In the genomic region with DNA sequence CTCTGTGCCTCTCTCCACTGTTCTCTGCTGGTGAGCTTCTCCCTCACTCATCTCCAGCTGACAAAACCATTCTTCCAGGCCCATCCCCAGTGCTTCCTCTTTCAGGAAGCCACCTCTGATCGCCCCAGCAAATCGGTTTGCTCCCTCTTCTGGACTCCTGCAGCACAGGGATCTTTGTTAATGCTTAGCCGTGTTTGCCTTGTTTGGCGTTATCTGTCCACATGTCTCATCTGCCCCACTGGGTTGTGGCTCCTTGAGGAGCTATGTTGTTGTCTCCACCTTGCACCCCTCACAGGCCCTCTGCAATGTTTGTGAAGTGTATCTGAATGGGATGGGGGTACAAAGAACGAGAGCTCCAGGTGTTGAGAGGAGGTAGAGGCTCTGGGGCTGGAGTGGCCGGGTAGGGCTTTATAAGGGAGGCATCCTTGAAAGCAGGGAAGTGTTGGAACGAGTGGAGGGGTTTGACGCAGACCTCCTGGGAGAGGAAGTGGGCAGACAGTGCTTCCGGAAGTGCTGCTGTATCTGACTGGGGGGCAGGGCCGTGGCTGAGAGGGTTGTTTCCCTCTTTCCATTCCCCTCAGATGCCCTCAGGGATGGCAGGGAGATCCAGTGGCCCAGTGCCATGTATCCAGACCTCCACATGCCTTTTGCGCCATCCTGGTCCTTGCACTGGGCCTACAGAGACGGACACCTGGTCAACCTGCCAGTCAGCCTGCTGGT, we compare ENCODE assay signal across 8 cellular contexts. TPM values are rescaled to one million over a fixed set of nuclear protein-coding genes. Genes with fewer than 3 reads are reported as not detected.
DNase-seq lines count a peak whose midpoint lies in the region; ATAC-seq and TF ChIP-seq lines count a peak whose summit lies in the region.

No MANE protein-coding gene starts in this region.

- no peaks in the 10 kb centered on the region for H3K9me3 ChIP-seq in neutrophil

- TF ChIP-seq CTCF in neutrophil (IDR thresholded peaks at IDR 0.05) = peak; percentile 34

- H3K4me3 ChIP-seq in neutrophil (ENCODE audit: low read depth in 1 of 2, low read length in 1 of 2) = peak overlapping the region; percentile 32 to 42

- DNase-seq in G401 (ENCODE audit: low spot score) (peak; percentile 62), T-helper 2 cell (peak in 3 of 5 experiments; percentile 18 to 87 (median 52)), NCI-H2171 treated with DMSO at 0.1 percent for 48 hours (lab: John Stamatoyannopoulos, UW) (no peak)
- peak in 1 of 2 donors; percentile 33 for DNase-seq in central memory CD8-positive, alpha-beta T cell (ENCODE audit: low spot score in 2 of 2)

- in situ Hi-C loops in G401 (cut with HindIII; ENCODE audit: low sequenced_read_pairs) = no loop called here

- H3K36me3 Mint-ChIP-seq in central memory CD8-positive, alpha-beta T cell (ENCODE audit: insufficient read depth) = peaks cover 1% of the 10 kb centered on the region

- H3K27ac Mint-ChIP-seq in central memory CD8-positive, alpha-beta T cell (ENCODE audit: low read depth) = peak overlapping the region; percentile 96

- H3K4me1 Mint-ChIP-seq in central memory CD8-positive, alpha-beta T cell = peaks cover 32% of the 10 kb centered on the region

- H3K4me3 Mint-ChIP-seq in central memory CD8-positive, alpha-beta T cell = peak overlapping the region; percentile 73

- peaks cover 17% of the 10 kb centered on the region for H3K36me3 ChIP-seq in neutrophil

- peaks cover 18 to 21% of the 10 kb centered on the region in 2 experiments for H3K4me1 ChIP-seq in neutrophil (ENCODE audit: control insufficient read depth in 1 of 2, insufficient read depth in 1 of 2, low read depth in 1 of 2, low read length in 1 of 2)

- no peaks in the 10 kb centered on the region for H3K27me3 ChIP-seq in neutrophil

- H3K27ac ChIP-seq in neutrophil = peak overlapping the region; percentile 91

- ATAC-seq in central memory CD8-positive, alpha-beta T cell (replicated peaks; ENCODE audit: extremely low read depth, poor library complexity, severe bottlenecking) = peak; percentile 93
- no peak for ATAC-seq in GM21423 (IDR thresholded peaks at IDR 0.05; ENCODE audit: unreplicated experiment)
- no peak for ATAC-seq in HG03196 (IDR thresholded peaks at IDR 0.05; ENCODE audit: unreplicated experiment)
- ATAC-seq in GM21825 (IDR thresholded peaks at IDR 0.05; ENCODE audit: unreplicated experiment) = no peak

- no peaks in the 10 kb centered on the region for H3K27me3 Mint-ChIP-seq in central memory CD8-positive, alpha-beta T cell

- H3K9me3 Mint-ChIP-seq in central memory CD8-positive, alpha-beta T cell = no peaks in the 10 kb centered on the region

RNA-seq across cellular contexts. Expression of a gene that starts 27.8 kb away (rescaled TPM):
- 11.6 and 11.8 TPM in 2 replicates for total RNA-seq in G401 (2014; rRNA removed; shearing (Covaris generic))

RNA-seq across cellular contexts. Expression of a gene that starts 28.8 kb away (rescaled TPM):
- 47.2 and 56.3 TPM in 2 replicates for total RNA-seq in G401 (2014; rRNA removed; shearing (Covaris generic))

RNA-seq across cellular contexts. Expression of a gene that starts 31.1 kb away (rescaled TPM):
- 50.3 and 53.2 TPM in 2 replicates for total RNA-seq in G401 (2014; rRNA removed; shearing (Covaris generic))

RNA-seq across cellular contexts. Expression of a gene that starts 38.0 kb away (rescaled TPM):
- 28.9 and 37.8 TPM in 2 replicates for total RNA-seq in G401 (2014; rRNA removed; shearing (Covaris generic))
